21 cellular contexts compared by ENCODE assay signal in the genomic region with DNA sequence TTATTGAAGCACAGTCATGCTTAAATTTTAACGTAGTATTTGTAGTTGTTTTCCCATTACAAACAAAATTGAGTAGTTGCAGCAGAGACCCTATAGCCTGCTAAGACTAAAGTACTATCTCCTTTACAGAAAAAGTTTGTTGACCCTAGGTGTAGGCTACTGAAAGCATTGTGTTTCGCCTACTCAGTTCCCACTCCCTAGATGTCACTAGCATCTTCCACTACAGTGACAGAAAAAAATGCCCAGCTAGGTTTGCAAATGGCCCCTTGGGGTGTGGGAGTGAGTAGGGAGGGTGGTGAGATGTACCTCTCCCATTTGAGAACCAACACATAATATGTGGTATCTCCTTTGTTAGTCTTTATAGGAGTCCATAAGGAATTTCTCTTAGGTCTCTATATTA.
"Had no signal": no experiment of that assay in that cellular context is flagged by ENCODE, and none has a peak within 500 bp of the region (broad histone marks: within the 10 kb centered on the region; RNA-seq: fewer than 3 reads in every experiment).

No MANE protein-coding gene starts in this region.

- H3K27me3 ChIP-seq: esophagus squamous epithelium, pancreas, right lobe of liver, suprapubic skin, transverse colon had no signal

- DNase-seq: dermis blood vessel endothelial cell; effector memory CD4-positive, alpha-beta T cell; erythroblast; esophagus squamous epithelium; foreskin melanocyte; head of caudate nucleus; kidney; natural killer cell; pancreas; right lobe of liver; small intestine; stimulated activated CD4-positive, alpha-beta T cell treated with anti-CD3 and anti-CD28 coated beads, Interleukin-15, amount 100 ng/mL, for 24 hours; stimulated activated CD4-positive, alpha-beta T cell treated with anti-CD3 and anti-CD28 coated beads, Interleukin-2, amount 100 ng/mL, for 48 hours; stimulated activated naive B cell treated with anti-CD40 and anti-IgM and Interleukin-4, amounts not matched to agents 10 μg/mL and 1 μg/mL and 100 μg/mL, for 72 hours; stimulated activated naive CD8-positive, alpha-beta T cell treated with anti-CD3 and anti-CD28 coated beads, Interleukin-15, amount 100 ng/mL, for 72 hours; transverse colon had no signal

- H3K9me3 ChIP-seq: esophagus squamous epithelium, pancreas, right lobe of liver, suprapubic skin, transverse colon had no signal

- H3K4me1 Mint-ChIP-seq: memory B cell; stimulated activated naive CD8-positive, alpha-beta T cell treated with anti-CD3 and anti-CD28 coated beads, Interleukin-15, amount 100 ng/mL, for 72 hours had no signal

- H3K27ac ChIP-seq: coronary artery, esophagus squamous epithelium, pancreas, right lobe of liver, suprapubic skin, transverse colon had no signal

- H3K27me3 Mint-ChIP-seq: memory B cell; stimulated activated naive B cell treated with anti-CD40 and anti-IgM and Interleukin-4, amounts not matched to agents 10 μg/mL and 1 μg/mL and 100 μg/mL, for 72 hours; stimulated activated naive CD8-positive, alpha-beta T cell treated with anti-CD3 and anti-CD28 coated beads, Interleukin-15, amount 100 ng/mL, for 72 hours had no signal

- H3K4me3 Mint-ChIP-seq: memory B cell; natural killer cell; stimulated activated naive B cell treated with anti-CD40 and anti-IgM and Interleukin-4, amounts not matched to agents 10 μg/mL and 1 μg/mL and 100 μg/mL, for 72 hours; stimulated activated naive CD8-positive, alpha-beta T cell treated with anti-CD3 and anti-CD28 coated beads, Interleukin-15, amount 100 ng/mL, for 72 hours had no signal

- ATAC-seq: left lobe of liver; natural killer cell; pancreas; right lobe of liver; stimulated activated naive B cell treated with anti-CD40 and anti-IgM and Interleukin-4, amounts not matched to agents 10 μg/mL and 1 μg/mL and 100 μg/mL, for 72 hours; stimulated activated naive CD8-positive, alpha-beta T cell treated with anti-CD3 and anti-CD28 coated beads, Interleukin-15, amount 100 ng/mL, for 72 hours had no signal

- H3K4me3 ChIP-seq: coronary artery, esophagus squamous epithelium, lung, pancreas, right lobe of liver, suprapubic skin, transverse colon had no signal

- H3K4me1 ChIP-seq: esophagus squamous epithelium, right lobe of liver, suprapubic skin, transverse colon had no signal

- H3K36me3 ChIP-seq: pancreas had no signal

- H3K9me3 Mint-ChIP-seq: memory B cell; natural killer cell; stimulated activated naive B cell treated with anti-CD40 and anti-IgM and Interleukin-4, amounts not matched to agents 10 μg/mL and 1 μg/mL and 100 μg/mL, for 72 hours; stimulated activated naive CD8-positive, alpha-beta T cell treated with anti-CD3 and anti-CD28 coated beads, Interleukin-15, amount 100 ng/mL, for 72 hours had no signal

- H3K27ac Mint-ChIP-seq: memory B cell; stimulated activated naive B cell treated with anti-CD40 and anti-IgM and Interleukin-4, amounts not matched to agents 10 μg/mL and 1 μg/mL and 100 μg/mL, for 72 hours; stimulated activated naive CD8-positive, alpha-beta T cell treated with anti-CD3 and anti-CD28 coated beads, Interleukin-15, amount 100 ng/mL, for 72 hours had no signal
